Comparison of ENCODE assay signal across 13 cellular contexts in genomic region chr11:27386176-27386575, GRCh38.
"Had no signal": no experiment of that assay in that cellular context is flagged by ENCODE, and none has a peak within 500 bp of the region (broad histone marks: within the 10 kb centered on the region; RNA-seq: fewer than 3 reads in every experiment).

No MANE protein-coding gene starts in this region.

- ATAC-seq: activated naive CD8-positive, alpha-beta T cell treated with anti-CD3 and anti-CD28 coated beads, Interleukin-2, amount 50 U/mL, for 24 hours; foreskin keratinocyte; left ventricle myocardium superior; stimulated activated effector memory CD8-positive, alpha-beta T cell treated with anti-CD3 and anti-CD28 coated beads, Interleukin-12 subunit alpha, Interleukin-12 subunit beta, amount 100 ng/mL, for 72 hours had no signal

- H3K27me3 ChIP-seq: foreskin keratinocyte, heart right ventricle, tibial nerve had no signal

- H3K4me1 Mint-ChIP-seq: activated B cell treated with CpG ODN at 0.5 μM for 24 hours had no signal

- DNase-seq: activated B cell treated with CpG ODN at 0.5 μM for 24 hours; activated CD4-positive, alpha-beta T cell treated with anti-CD3 and anti-CD28 coated beads, Interleukin-2, amount 10 ng/mL, durations not matched to agents 24 days and 14 days; activated naive CD4-positive, alpha-beta T cell treated with Interleukin-2 at 50 U/mL for 16 hours; activated naive CD8-positive, alpha-beta T cell treated with anti-CD3 and anti-CD28 coated beads, Interleukin-2, amount 50 U/mL, for 24 hours; cerebellar nuclear complex; foreskin keratinocyte; heart right ventricle; islet precursor cell; left ventricle myocardium superior had no signal

- H3K36me3 ChIP-seq: tibial nerve had no signal

- H3K9me3 Mint-ChIP-seq: activated B cell treated with CpG ODN at 0.5 μM for 24 hours; activated CD4-positive, alpha-beta T cell treated with anti-CD3 and anti-CD28 coated beads, Interleukin-2, amount 10 ng/mL, durations not matched to agents 24 days and 14 days; activated naive CD8-positive, alpha-beta T cell treated with anti-CD3 and anti-CD28 coated beads, Interleukin-2, amount 50 U/mL, for 24 hours; activated T-helper 1 cell treated with anti-CD3 and anti-CD28 coated beads, Interleukin-12 subunit alpha, Interleukin-12 subunit beta, Interleukin-2, Interleukin-4 antibody, amounts not matched to agents 30 ng/mL and 10 ng/mL and 1 ng/mL, durations not matched to agents 14 hours and 24 hours and 36 hours; stimulated activated effector memory CD8-positive, alpha-beta T cell treated with anti-CD3 and anti-CD28 coated beads, Interleukin-12 subunit alpha, Interleukin-12 subunit beta, amount 100 ng/mL, for 72 hours; T-helper 1 cell treated with Interleukin-12 subunit alpha and Interleukin-12 subunit beta and Interleukin-4 antibody, amounts not matched to agents 30 μg/mL and 1 μg/mL, for 36 hours had no signal

- H3K27ac Mint-ChIP-seq: activated B cell treated with CpG ODN at 0.5 μM for 24 hours; activated CD4-positive, alpha-beta T cell treated with anti-CD3 and anti-CD28 coated beads, Interleukin-2, amount 10 ng/mL, durations not matched to agents 24 days and 14 days; activated naive CD8-positive, alpha-beta T cell treated with anti-CD3 and anti-CD28 coated beads, Interleukin-2, amount 50 U/mL, for 24 hours; activated T-helper 1 cell treated with anti-CD3 and anti-CD28 coated beads, Interleukin-12 subunit alpha, Interleukin-12 subunit beta, Interleukin-2, Interleukin-4 antibody, amounts not matched to agents 30 ng/mL and 10 ng/mL and 1 ng/mL, durations not matched to agents 14 hours and 24 hours and 36 hours; stimulated activated effector memory CD8-positive, alpha-beta T cell treated with anti-CD3 and anti-CD28 coated beads, Interleukin-12 subunit alpha, Interleukin-12 subunit beta, amount 100 ng/mL, for 72 hours; T-helper 1 cell treated with Interleukin-12 subunit alpha and Interleukin-12 subunit beta and Interleukin-4 antibody, amounts not matched to agents 30 μg/mL and 1 μg/mL, for 36 hours had no signal

- H3K9me3 ChIP-seq: heart right ventricle, tibial nerve had no signal

- H3K27ac ChIP-seq: foreskin keratinocyte had no signal

- H3K27me3 Mint-ChIP-seq: activated B cell treated with CpG ODN at 0.5 μM for 24 hours; activated naive CD8-positive, alpha-beta T cell treated with anti-CD3 and anti-CD28 coated beads, Interleukin-2, amount 50 U/mL, for 24 hours had no signal

- H3K4me3 ChIP-seq: heart right ventricle, tibial nerve had no signal

- H3K4me3 Mint-ChIP-seq: activated B cell treated with CpG ODN at 0.5 μM for 24 hours; activated CD4-positive, alpha-beta T cell treated with anti-CD3 and anti-CD28 coated beads, Interleukin-2, amount 10 ng/mL, durations not matched to agents 24 days and 14 days; activated naive CD8-positive, alpha-beta T cell treated with anti-CD3 and anti-CD28 coated beads, Interleukin-2, amount 50 U/mL, for 24 hours; activated T-helper 1 cell treated with anti-CD3 and anti-CD28 coated beads, Interleukin-12 subunit alpha, Interleukin-12 subunit beta, Interleukin-2, Interleukin-4 antibody, amounts not matched to agents 30 ng/mL and 10 ng/mL and 1 ng/mL, durations not matched to agents 14 hours and 24 hours and 36 hours; stimulated activated effector memory CD8-positive, alpha-beta T cell treated with anti-CD3 and anti-CD28 coated beads, Interleukin-12 subunit alpha, Interleukin-12 subunit beta, amount 100 ng/mL, for 72 hours; T-helper 1 cell treated with Interleukin-12 subunit alpha and Interleukin-12 subunit beta and Interleukin-4 antibody, amounts not matched to agents 30 μg/mL and 1 μg/mL, for 36 hours had no signal

- H3K36me3 Mint-ChIP-seq: stimulated activated effector memory CD8-positive, alpha-beta T cell treated with anti-CD3 and anti-CD28 coated beads, Interleukin-12 subunit alpha, Interleukin-12 subunit beta, amount 100 ng/mL, for 72 hours had no signal
